ENCODE assay signal across 9 cellular contexts in genomic region chr22:30314918-30315317, GRCh38. TPM values are rescaled to one million over a fixed set of nuclear protein-coding genes. Genes with fewer than 3 reads are reported as not detected.
A peak's percentile ranks its signal among the peaks of the same experiment; 100 is the strongest.
DNase-seq lines count a peak whose midpoint lies in the region; ATAC-seq and TF ChIP-seq lines count a peak whose summit lies in the region.
"Had no signal": no experiment of that assay in that cellular context is flagged by ENCODE, and none has a peak within 500 bp of the region (broad histone marks: within the 10 kb centered on the region; RNA-seq: fewer than 3 reads in every experiment).

No MANE protein-coding gene starts in this region.

- H3K9me3 ChIP-seq in BE2C = no peaks in the 10 kb centered on the region

- TF ChIP-seq CTCF in VCaP (conservative IDR thresholded peaks at IDR 0.05) = no peak
- TF ChIP-seq CTCF in BE2C (IDR thresholded peaks at IDR 0.05; ENCODE audit: low read depth, low read length) = no peak

- 0 out of 2 replicates have a peak, but pooled peaks cover 3% of the 10 kb centered on the region for H3K4me1 ChIP-seq in BE2C

- ATAC-seq in GM21529 (IDR thresholded peaks at IDR 0.05; ENCODE audit: unreplicated experiment) (peak; percentile 42), HG03442 (IDR thresholded peaks at IDR 0.05; ENCODE audit: unreplicated experiment) (no peak), HG03439 (IDR thresholded peaks at IDR 0.05; ENCODE audit: unreplicated experiment) (no peak)
- ATAC-seq in stimulated activated naive CD8-positive, alpha-beta T cell treated with anti-CD3 and anti-CD28 coated beads, Interleukin-15, Interleukin-2, amounts not matched to agents 100 U/mL and 50 U/mL, for 24 hours = peak; percentile 66

- no peaks in the 10 kb centered on the region for H3K36me3 ChIP-seq in BE2C

- no peak overlapping the region for H3K4me3 ChIP-seq in BE2C (ENCODE audit: low read depth, low read length)

- H3K27me3 ChIP-seq in BE2C = no peaks in the 10 kb centered on the region

- H3K27ac ChIP-seq in VCaP = peak overlapping the region; percentile 42; the same call in 1 of the 2 replicates

- DNase-seq in effector CD8-positive, alpha-beta T cell (lab: John Stamatoyannopoulos, UW) = peak; percentile 20
- peak; percentile 69 for DNase-seq in stimulated activated naive CD8-positive, alpha-beta T cell treated with anti-CD3 and anti-CD28 coated beads, Interleukin-15, Interleukin-2, amounts not matched to agents 100 U/mL and 50 U/mL, for 24 hours
- DNase-seq in inferior parietal cortex (ENCODE audit: extremely low spot score) (no peak), BE2C (no peak)
- DNase-seq: NCI-H2081 had no signal

RNA-seq across cellular contexts. Expression of gene TBC1D10A, which starts 11.8 kb away (rescaled TPM):
- 2.9 TPM for polyA plus RNA-seq in BE2C (2012; ENCODE audit: insufficient read depth, insufficient read length, low read depth)

RNA-seq across cellular contexts. Expression of gene CASTOR1, which starts 25.6 kb away (rescaled TPM):
- polyA plus RNA-seq in BE2C (2012; ENCODE audit: insufficient read depth, insufficient read length, low read depth) = 3.8 TPM

RNA-seq across cellular contexts. Expression of gene SF3A1, which starts 41.8 kb away (rescaled TPM):
- 394 TPM for polyA plus RNA-seq in BE2C (2012; ENCODE audit: insufficient read depth, insufficient read length, low read depth)

RNA-seq across cellular contexts. Expression of gene CCDC157, which starts 41.9 kb away (rescaled TPM):
- 3.4 TPM for polyA plus RNA-seq in BE2C (2012; ENCODE audit: insufficient read depth, insufficient read length, low read depth)

RNA-seq across cellular contexts. Expression of gene OSM, which starts 48.3 kb away (rescaled TPM):
- not detected for polyA plus RNA-seq in BE2C (2012; ENCODE audit: insufficient read depth, insufficient read length, low read depth)

Comparison
In these comparisons a context has a peak if more than half of its experiments do, and no peak if none do; other contexts are left out.
1. ATAC-seq: peak in GM21529 (single experiment) and stimulated activated naive CD8-positive, alpha-beta T cell treated with anti-CD3 and anti-CD28 coated beads, Interleukin-15, Interleukin-2, amounts not matched to agents 100 U/mL and 50 U/mL, for 24 hours (single experiment); none in HG03442 (single experiment) and HG03439 (single experiment).
2. DNase-seq: peak in effector CD8-positive, alpha-beta T cell (single experiment) and stimulated activated naive CD8-positive, alpha-beta T cell treated with anti-CD3 and anti-CD28 coated beads, Interleukin-15, Interleukin-2, amounts not matched to agents 100 U/mL and 50 U/mL, for 24 hours (single experiment); none in inferior parietal cortex (single experiment) and BE2C (single experiment).